ENCODE assay signal across 26 cellular contexts in the genomic region with DNA sequence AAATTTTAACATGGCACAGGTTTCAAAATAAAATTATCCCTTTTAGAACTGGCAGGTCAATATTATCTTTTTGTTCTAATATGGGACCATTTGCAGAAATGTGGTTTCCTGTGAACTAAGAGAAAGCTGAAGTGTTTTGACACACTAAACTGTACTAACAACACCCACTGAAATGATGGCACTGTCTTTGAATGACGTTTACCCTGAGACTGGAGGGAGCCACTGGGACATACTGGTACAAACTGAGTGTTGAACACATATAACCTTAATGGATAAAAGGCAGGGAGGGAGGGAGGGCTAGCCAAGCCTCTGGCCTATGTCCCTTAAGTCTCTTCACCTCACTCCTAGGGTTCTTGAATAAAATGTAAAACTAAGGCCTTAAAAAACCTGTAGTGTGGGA.
"Had no signal": no experiment of that assay in that cellular context is flagged by ENCODE, and none has a peak within 500 bp of the region (broad histone marks: within the 10 kb centered on the region; RNA-seq: fewer than 3 reads in every experiment).

No MANE protein-coding gene starts in this region.

- H3K36me3 ChIP-seq: right lobe of liver, thyroid gland, transverse colon, upper lobe of left lung had no signal

- H3K27me3 Mint-ChIP-seq: naive B cell; stimulated activated memory B cell treated with anti-CD40 and anti-IgM and Interleukin-4, amounts not matched to agents 10 μg/mL and 1 μg/mL and 100 μg/mL, for 72 hours; stimulated activated naive CD8-positive, alpha-beta T cell treated with anti-CD3 and anti-CD28 coated beads, Interleukin-15, amount 100 ng/mL, for 72 hours had no signal

- H3K36me3 Mint-ChIP-seq: mesothelial cell of epicardium; naive B cell; stimulated activated memory B cell treated with anti-CD40 and anti-IgM and Interleukin-4, amounts not matched to agents 10 μg/mL and 1 μg/mL and 100 μg/mL, for 72 hours had no signal

- H2AFZ ChIP-seq: parathyroid adenoma had no signal

- H3K4me2 ChIP-seq: smooth muscle cell had no signal

- H3K4me3 Mint-ChIP-seq: mesothelial cell of epicardium; naive B cell; nephron; neural crest cell; stimulated activated memory B cell treated with anti-CD40 and anti-IgM and Interleukin-4, amounts not matched to agents 10 μg/mL and 1 μg/mL and 100 μg/mL, for 72 hours; stimulated activated naive CD8-positive, alpha-beta T cell treated with anti-CD3 and anti-CD28 coated beads, Interleukin-15, amount 100 ng/mL, for 72 hours had no signal

- H3K27ac Mint-ChIP-seq: mesothelial cell of epicardium; naive B cell; nephron; stimulated activated memory B cell treated with anti-CD40 and anti-IgM and Interleukin-4, amounts not matched to agents 10 μg/mL and 1 μg/mL and 100 μg/mL, for 72 hours; stimulated activated naive CD8-positive, alpha-beta T cell treated with anti-CD3 and anti-CD28 coated beads, Interleukin-15, amount 100 ng/mL, for 72 hours had no signal

- H3K9me3 ChIP-seq: psoas muscle, right lobe of liver, testis, thyroid gland, transverse colon had no signal

- H3K27me3 ChIP-seq: right lobe of liver, testis, thyroid gland, transverse colon, upper lobe of left lung had no signal

- H3K4me1 Mint-ChIP-seq: mesothelial cell of epicardium; naive B cell; nephron; neural crest cell; stimulated activated memory B cell treated with anti-CD40 and anti-IgM and Interleukin-4, amounts not matched to agents 10 μg/mL and 1 μg/mL and 100 μg/mL, for 72 hours; stimulated activated naive CD8-positive, alpha-beta T cell treated with anti-CD3 and anti-CD28 coated beads, Interleukin-15, amount 100 ng/mL, for 72 hours had no signal

- H3K4me3 ChIP-seq: lung, psoas muscle, right lobe of liver, smooth muscle cell, testis, thyroid gland, transverse colon, upper lobe of left lung had no signal

- H3K9ac ChIP-seq: parathyroid adenoma had no signal

- H3K4me1 ChIP-seq: parathyroid adenoma, psoas muscle, right lobe of liver, testis, thyroid gland, transverse colon, upper lobe of left lung had no signal

- DNase-seq: hippocampal formation; kidney glomerular epithelial cell; left cardiac atrium; mesendoderm; naive B cell; nucleus accumbens; psoas muscle; right lobe of liver; stimulated activated CD4-positive, alpha-beta T cell treated with anti-CD3 and anti-CD28 coated beads, Interleukin-1b, Interleukin-23, amount 100 ng/mL, for 48 hours; stimulated activated CD4-positive, alpha-beta T cell treated with anti-CD3 and anti-CD28 coated beads, Interleukin-2, amount 100 ng/mL, for 48 hours; stimulated activated CD4-positive, alpha-beta T cell treated with anti-CD3 and anti-CD28 coated beads, Interleukin-4, amount 100 ng/mL, for 4 hours; stimulated activated CD8-positive, alpha-beta memory T cell treated with anti-CD3 and anti-CD28 coated beads, Interleukin-4, amount 100 ng/mL, for 48 hours; stimulated activated naive CD4-positive, alpha-beta T cell treated with Interleukin-2 at 50 U/mL for 16 hours; stimulated activated naive CD8-positive, alpha-beta T cell treated with anti-CD3 and anti-CD28 coated beads, Interleukin-15, amount 100 ng/mL, for 72 hours; testis; thyroid gland; transverse colon; upper lobe of left lung had no signal

- H3K27ac ChIP-seq: parathyroid adenoma, psoas muscle, right lobe of liver, testis, thyroid gland, transverse colon, upper lobe of left lung had no signal

- ATAC-seq: left cardiac atrium; left lobe of liver; psoas muscle; right lobe of liver; stimulated activated memory B cell treated with anti-CD40 and anti-IgM and Interleukin-4, amounts not matched to agents 10 μg/mL and 1 μg/mL and 100 μg/mL, for 72 hours; stimulated activated naive CD8-positive, alpha-beta T cell treated with anti-CD3 and anti-CD28 coated beads, Interleukin-15, amount 100 ng/mL, for 72 hours had no signal
